In genomic region chr17:63533433-63534077, GRCh38 we compare ENCODE assay signal across 22 cellular contexts. TPM values are rescaled to one million over a fixed set of nuclear protein-coding genes. Genes with fewer than 3 reads are reported as not detected.
"Had no signal": no experiment of that assay in that cellular context is flagged by ENCODE, and none has a peak within 500 bp of the region (broad histone marks: within the 10 kb centered on the region; RNA-seq: fewer than 3 reads in every experiment).

No MANE protein-coding gene starts in this region.

- H3K4me3 Mint-ChIP-seq: activated CD4-positive, alpha-beta T cell treated with anti-CD3 and anti-CD28 coated beads, Interleukin-2, amount 10 ng/mL, durations not matched to agents 24 days and 14 days; activated CD8-positive, alpha-beta T cell treated with anti-CD3 and anti-CD28 coated beads, Interleukin-2, amount 10 ng/mL, durations not matched to agents 7 days and 5 days; activated naive CD8-positive, alpha-beta T cell treated with anti-CD3 and anti-CD28 coated beads for 36 hours; activated T-cell treated with anti-CD3 and anti-CD28 coated beads, Interleukin-2, amount 50 U/mL, for 72 hours; brain; natural killer cell had no signal

- H3K27ac Mint-ChIP-seq: activated CD4-positive, alpha-beta T cell treated with anti-CD3 and anti-CD28 coated beads, Interleukin-2, amount 10 ng/mL, durations not matched to agents 24 days and 14 days; activated CD8-positive, alpha-beta T cell treated with anti-CD3 and anti-CD28 coated beads, Interleukin-2, amount 10 ng/mL, durations not matched to agents 7 days and 5 days; activated naive CD8-positive, alpha-beta T cell treated with anti-CD3 and anti-CD28 coated beads for 36 hours; activated T-cell treated with anti-CD3 and anti-CD28 coated beads, Interleukin-2, amount 50 U/mL, for 72 hours; brain; natural killer cell; progenitor cell of endocrine pancreas had no signal

- H3K36me3 Mint-ChIP-seq: activated naive CD8-positive, alpha-beta T cell treated with anti-CD3 and anti-CD28 coated beads for 36 hours; brain; natural killer cell had no signal

- H3K4me1 Mint-ChIP-seq: activated CD4-positive, alpha-beta T cell treated with anti-CD3 and anti-CD28 coated beads, Interleukin-2, amount 10 ng/mL, durations not matched to agents 24 days and 14 days; natural killer cell had no signal

- H3K9me3 Mint-ChIP-seq: activated CD4-positive, alpha-beta T cell treated with anti-CD3 and anti-CD28 coated beads, Interleukin-2, amount 10 ng/mL, durations not matched to agents 24 days and 14 days; activated naive CD8-positive, alpha-beta T cell treated with anti-CD3 and anti-CD28 coated beads for 36 hours; activated T-cell treated with anti-CD3 and anti-CD28 coated beads, Interleukin-2, amount 50 U/mL, for 72 hours; brain; natural killer cell had no signal

- DNase-seq: activated CD4-positive, alpha-beta T cell treated with anti-CD3 and anti-CD28 coated beads, Interleukin-2, amount 10 ng/mL, durations not matched to agents 24 days and 14 days; activated CD4-positive, CD25-positive, alpha-beta regulatory T cell; activated CD8-positive, alpha-beta memory T cell treated with anti-CD3 and anti-CD28 coated beads, Interleukin-2, amount 50 U/mL, for 48 hours; activated CD8-positive, alpha-beta T cell treated with anti-CD3 and anti-CD28 coated beads, Interleukin-2, amount 10 ng/mL, durations not matched to agents 7 days and 5 days; activated gamma-delta T cell; activated naive CD8-positive, alpha-beta T cell treated with anti-CD3 and anti-CD28 coated beads for 36 hours; activated T-cell treated with anti-CD3 and anti-CD28 coated beads, Interleukin-2, amount 50 U/mL, for 72 hours; central memory CD4-positive, alpha-beta T cell; hippocampal formation; left ventricle myocardium inferior; natural killer cell; nucleus accumbens; stimulated activated CD4-positive, alpha-beta T cell treated with anti-CD3 and anti-CD28 coated beads, Interleukin-15, amount 100 ng/mL, for 24 hours; stimulated activated CD4-positive, alpha-beta T cell treated with anti-CD3 and anti-CD28 coated beads, Interleukin-4, amount 100 ng/mL, for 24 hours; stimulated activated naive CD4-positive, alpha-beta T cell; tibial artery had no signal

RNA-seq across cellular contexts. Expression of gene KCNH6, which starts 10.4 kb away (rescaled TPM):
- total RNA-seq: activated CD4-positive, alpha-beta T cell treated with anti-CD3 and anti-CD28 coated beads, Interleukin-2, amount 10 ng/mL, durations not matched to agents 24 days and 14 days; activated CD8-positive, alpha-beta T cell treated with anti-CD3 and anti-CD28 coated beads, Interleukin-2, amount 10 ng/mL, durations not matched to agents 7 days and 5 days; activated naive CD8-positive, alpha-beta T cell treated with anti-CD3 and anti-CD28 coated beads for 36 hours; activated T-cell treated with anti-CD3 and anti-CD28 coated beads, Interleukin-2, amount 50 U/mL, for 72 hours; esophagus muscularis mucosa; left ventricle myocardium inferior; natural killer cell; right atrium auricular region; skeletal muscle tissue; subcutaneous adipose tissue had no signal

RNA-seq across cellular contexts. Expression of gene ACE, which starts 56.7 kb away (rescaled TPM):
- total RNA-seq: activated CD4-positive, alpha-beta T cell treated with anti-CD3 and anti-CD28 coated beads, Interleukin-2, amount 10 ng/mL, durations not matched to agents 24 days and 14 days; activated naive CD8-positive, alpha-beta T cell treated with anti-CD3 and anti-CD28 coated beads for 36 hours had no signal
